Comparison of ENCODE assay signal across 8 cellular contexts in the genomic region with DNA sequence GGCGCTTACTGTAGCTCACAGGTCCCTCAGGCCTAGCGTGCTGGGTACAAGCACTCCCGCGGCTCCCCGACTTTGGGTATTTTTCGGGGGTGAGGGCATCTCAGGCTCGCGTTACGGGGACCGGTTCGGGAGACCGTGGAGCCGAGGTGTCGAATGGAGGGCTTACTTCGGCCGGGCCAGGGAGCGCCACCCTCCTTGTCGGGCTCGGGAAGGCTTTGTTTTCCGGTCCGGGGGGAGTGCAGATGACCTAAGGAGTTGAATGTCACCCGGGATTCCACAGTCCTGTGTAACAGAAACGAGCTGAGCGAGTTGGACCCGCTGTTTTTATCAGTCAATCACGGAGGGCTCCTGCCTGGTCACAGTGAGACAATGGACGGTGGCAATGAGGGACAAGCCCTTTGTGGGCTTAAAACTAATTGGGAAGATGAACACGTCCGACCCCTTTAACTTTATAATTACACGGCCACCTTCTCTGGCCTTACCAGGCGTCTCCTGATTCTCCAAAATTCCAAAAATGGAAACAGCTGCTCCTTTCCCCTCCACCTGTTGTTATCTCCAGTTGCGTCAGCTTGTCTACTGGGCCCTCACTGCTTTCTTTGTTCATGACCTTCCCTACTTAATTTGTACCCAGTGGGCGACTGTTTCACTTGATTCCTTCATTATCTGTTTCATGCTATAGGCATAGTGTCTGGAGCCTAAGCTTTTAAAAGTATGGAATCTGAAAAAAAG. TPM values are rescaled to one million over a fixed set of nuclear protein-coding genes. Genes with fewer than 3 reads are reported as not detected.
A peak's percentile ranks its signal among the peaks of the same experiment; 100 is the strongest.
DNase-seq lines count a peak whose midpoint lies in the region; ATAC-seq, FAIRE-seq and TF ChIP-seq lines count a peak whose summit lies in the region.

No MANE protein-coding gene starts in this region.

- H3K4me3 ChIP-seq in astrocyte (ENCODE audit: insufficient read depth, low read depth, low read length) (peak overlapping the region; percentile 91), kidney (ENCODE audit: low read length in 2 of 2) (peak overlapping the region; percentile 36 to 96), testis (peak overlapping the region; percentile 68 to 78)

- H2AFZ ChIP-seq in astrocyte (ENCODE audit: low read depth, low read length) = peak overlapping the region; percentile 99

- H3K9ac ChIP-seq in astrocyte (ENCODE audit: low read length) = peak overlapping the region; percentile 99
- H3K9ac ChIP-seq in kidney (ENCODE audit: low read length in 2 of 2) = peak overlapping the region; percentile 12 to 96

- H3K79me2 ChIP-seq in astrocyte (ENCODE audit: insufficient read depth, low read length) = no peaks in the 10 kb centered on the region

- H3K9me3 Mint-ChIP-seq in astrocyte (ENCODE audit: unreplicated experiment) = no peaks in the 10 kb centered on the region

- H3K27me3 Mint-ChIP-seq in astrocyte (ENCODE audit: low read depth, unreplicated experiment) = peaks cover 3% of the 10 kb centered on the region

- peaks cover 2% of the 10 kb centered on the region for H3K36me3 Mint-ChIP-seq in astrocyte (ENCODE audit: low read depth, unreplicated experiment)

- no peak for FAIRE-seq in astrocyte (lab: Jason Lieb, UNC)
- FAIRE-seq in kidney (lab: Jason Lieb, UNC) = no peak

- H3K4me1 ChIP-seq in astrocyte (ENCODE audit: insufficient read depth, low read length) = peaks cover 12% of the 10 kb centered on the region
- peaks cover 7 to 8% of the 10 kb centered on the region in 2 donors for H3K4me1 ChIP-seq in kidney (ENCODE audit: control insufficient read depth in 1 of 2, insufficient read depth in 1 of 2, low read depth in 1 of 2, low read length in 2 of 2)
- peaks cover 5% of the 10 kb centered on the region for H3K4me1 ChIP-seq in testis

- H3K36me3 ChIP-seq in astrocyte (ENCODE audit: insufficient read depth, low read length) (no peaks in the 10 kb centered on the region), kidney (ENCODE audit: control insufficient read depth in 1 of 2, insufficient read depth in 2 of 2, low read length in 2 of 2) (no peaks in the 10 kb centered on the region), testis (ENCODE audit: low read depth, missing control alignments) (no peaks in the 10 kb centered on the region)

- peak overlapping the region; percentile 92 for H3K4me2 ChIP-seq in astrocyte (ENCODE audit: low read length)

- TF ChIP-seq CTCF in astrocyte (IDR thresholded peaks at IDR 0.05; ENCODE audit: insufficient read depth, low read depth, low read length) (no peak), kidney (IDR thresholded peaks at IDR 0.05; ENCODE audit: borderline replicate concordance, extremely low read depth, insufficient read depth) (no peak), testis (IDR thresholded peaks at IDR 0.05) (peak in 1 of 3 experiments; percentile 8)

- H3K4me1 Mint-ChIP-seq in astrocyte (ENCODE audit: low read depth, unreplicated experiment) = peaks cover 3% of the 10 kb centered on the region

- ATAC-seq in HG03108 (IDR thresholded peaks at IDR 0.05; ENCODE audit: unreplicated experiment) = no peak
- no peak for ATAC-seq in GM18498 (IDR thresholded peaks at IDR 0.05; ENCODE audit: unreplicated experiment)

- H4K20me1 ChIP-seq in astrocyte (ENCODE audit: insufficient read depth, low read length) = no peaks in the 10 kb centered on the region

- WGBS in testis, 2 donors = 21 to 45% methylated on average over 11 to 32 of the region's 33 CpGs

- H3K27ac ChIP-seq in astrocyte (ENCODE audit: low read depth, low read length) (peak overlapping the region; percentile 99), kidney (ENCODE audit: low read depth in 2 of 2, low read length in 2 of 2) (peak overlapping the region in 1 of 2 donors; percentile 82), testis (peak overlapping the region; percentile 89 to 90)

- TF ChIP-seq POLR2A in testis (IDR thresholded peaks at IDR 0.05) = no peak

- H3K9me3 ChIP-seq in astrocyte (ENCODE audit: insufficient read depth, low read depth, low read length) = no peaks in the 10 kb centered on the region
- H3K9me3 ChIP-seq in kidney (ENCODE audit: control insufficient read depth in 1 of 2, low read length in 2 of 2) = no peaks in the 10 kb centered on the region
- no peaks in the 10 kb centered on the region for H3K9me3 ChIP-seq in testis

- DNase-seq in NCI-H2171 treated with DMSO at 0.1 percent for 48 hours (lab: John Stamatoyannopoulos, UW) (peak; percentile 15), NCI-H2171 (lab: John Stamatoyannopoulos, UW) (no peak), astrocyte (ENCODE audit: low read depth) (no peak), kidney (no peak), testis (no peak), occipital lobe (lab: John Stamatoyannopoulos, UW) (no peak)

- peak overlapping the region; percentile 88 for H3K4me3 Mint-ChIP-seq in astrocyte (ENCODE audit: unreplicated experiment)

- intact Hi-C loops in kidney (cut with DNase I) = no loop called here
- intact Hi-C loops in testis (cut with DNase I; ENCODE audit: low total_unique reads) = loop anchor here (10.0 kb wide), 1 partner anchor 58 kb away; a partner anchor contains a TSS

- H3K27me3 ChIP-seq in astrocyte (ENCODE audit: insufficient read depth, low read length) = no peaks in the 10 kb centered on the region
- no peaks in the 10 kb centered on the region for H3K27me3 ChIP-seq in testis

- peak overlapping the region; percentile 93 for H3K27ac Mint-ChIP-seq in astrocyte (ENCODE audit: unreplicated experiment)

RNA-seq across cellular contexts. Expression of a gene that starts 0.9 kb away (rescaled TPM):
- 2.5 and 3.1 TPM in 2 replicates for total RNA-seq in astrocyte
- 4.8 TPM for total RNA-seq in kidney
- polyA plus RNA-seq in kidney (ENCODE audit: insufficient read depth, low read depth, low replicate concordance) = 4.5 TPM
- 10 to 100 TPM; 19.4 to 21.6 TPM for total RNA-seq in testis
- polyA plus RNA-seq in testis (ENCODE audit: insufficient read depth, low read depth, low replicate concordance) = 12.3 TPM
- 5.0 TPM for total RNA-seq in occipital lobe
